ENCODE assay signal across 9 cellular contexts in the genomic region with DNA sequence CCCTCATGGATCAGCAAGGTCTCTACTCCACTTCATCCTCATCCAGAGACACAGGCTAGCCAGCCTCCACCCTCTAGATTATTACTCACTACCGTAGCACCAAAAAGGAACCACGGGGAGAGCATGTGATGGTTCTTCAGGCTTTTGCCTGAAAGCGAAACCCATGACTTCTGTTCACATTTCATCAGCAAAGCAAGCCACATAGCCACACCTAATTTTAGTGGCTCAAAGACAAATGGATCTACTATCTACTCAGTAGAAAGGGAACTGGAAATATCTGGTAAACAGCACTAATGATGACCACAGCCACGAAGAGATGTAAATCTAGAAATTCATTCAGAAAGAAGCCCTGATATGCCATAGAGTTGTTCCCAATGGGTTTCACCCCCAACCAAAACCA. TPM values are rescaled to one million over a fixed set of nuclear protein-coding genes. Genes with fewer than 3 reads are reported as not detected.
DNase-seq lines count a peak whose midpoint lies in the region; ATAC-seq, FAIRE-seq and TF ChIP-seq lines count a peak whose summit lies in the region.
"Had no signal": no experiment of that assay in that cellular context is flagged by ENCODE, and none has a peak within 500 bp of the region (broad histone marks: within the 10 kb centered on the region; RNA-seq: fewer than 3 reads in every experiment).

No MANE protein-coding gene starts in this region.

- H3K36me3 Mint-ChIP-seq in dendritic cell treated with granulocyte-macrophage colony-stimulating factor and Interleukin-4, amounts not matched to agents 40 ng/mL and 50 ng/mL, for 4 days (ENCODE audit: low read depth): no peaks in the 10 kb centered on the region

- peaks cover 26% of the 10 kb centered on the region for H3K4me1 ChIP-seq in smooth muscle cell (ENCODE audit: low read depth)

- H3K9me3 Mint-ChIP-seq in dendritic cell treated with granulocyte-macrophage colony-stimulating factor and Interleukin-4, amounts not matched to agents 40 ng/mL and 50 ng/mL, for 4 days: no peaks in the 10 kb centered on the region

- no peak overlapping the region for H3K27ac ChIP-seq in smooth muscle cell (ENCODE audit: low read depth)

- peaks cover 24% of the 10 kb centered on the region for H3F3A ChIP-seq in smooth muscle cell (ENCODE audit: low read depth)

- H3K27ac Mint-ChIP-seq in dendritic cell treated with granulocyte-macrophage colony-stimulating factor and Interleukin-4, amounts not matched to agents 40 ng/mL and 50 ng/mL, for 4 days: peak overlapping the region; percentile 85

- WGBS in smooth muscle cell (ENCODE audit: low lambda C conversion rate): 81% methylated on average over 4 of the region's 4 CpGs

- H3K36me3 ChIP-seq in smooth muscle cell (ENCODE audit: low read depth): no peaks in the 10 kb centered on the region

- no peaks in the 10 kb centered on the region for H3K27me3 ChIP-seq in smooth muscle cell (ENCODE audit: low read depth)

- intact Hi-C loops in dendritic cell treated with granulocyte-macrophage colony-stimulating factor and Interleukin-4, amounts not matched to agents 40 ng/mL and 50 ng/mL, for 4 days (cut with micrococcal nuclease): loop anchor here (2.0 to 10.0 kb wide), 5 partner anchors 18 to 173 kb away; a partner anchor contains a TSS

- H3K4me3 Mint-ChIP-seq in dendritic cell treated with granulocyte-macrophage colony-stimulating factor and Interleukin-4, amounts not matched to agents 40 ng/mL and 50 ng/mL, for 4 days: no peak overlapping the region

- TF ChIP-seq CTCF in smooth muscle cell (IDR thresholded peaks at IDR 0.05; ENCODE audit: borderline replicate concordance, insufficient read depth, poor library complexity, severe bottlenecking): no peak

- no peak overlapping the region for H3K4me2 ChIP-seq in smooth muscle cell

- DNase-seq in activated gamma-delta T cell treated with Interleukin-2 at 50 U/mL for 16 hours (peak; percentile 46), activated gamma-delta T cell (lab: John Stamatoyannopoulos, UW) (no peak), T-helper 22 cell (ENCODE audit: low read depth) (peak; percentile 46), urothelium cell line (ENCODE audit: low spot score) (no peak), smooth muscle cell (lab: John Stamatoyannopoulos, UW; ENCODE audit: unreplicated experiment) (no peak)
- peak in 2 of 3 experiments; percentile 34 to 50 for DNase-seq in stimulated activated CD4-positive, alpha-beta T cell treated with anti-CD3 and anti-CD28 coated beads, TNF-alpha, amount 100 ng/mL, for 4 hours (ENCODE audit: low read depth in 3 of 3)

- H3K9me3 ChIP-seq in smooth muscle cell (replicated peaks; ENCODE audit: low read depth): no peaks in the 10 kb centered on the region

- no peak overlapping the region for H3K9ac ChIP-seq in smooth muscle cell (ENCODE audit: low read depth)

- no peak for FAIRE-seq in urothelium cell line (lab: Jason Lieb, UNC)
- FAIRE-seq: A204.1 had no signal

- ATAC-seq in HG03135 (IDR thresholded peaks at IDR 0.05; ENCODE audit: unreplicated experiment): peak; percentile 68

- H3K27me3 Mint-ChIP-seq in dendritic cell treated with granulocyte-macrophage colony-stimulating factor and Interleukin-4, amounts not matched to agents 40 ng/mL and 50 ng/mL, for 4 days: no peaks in the 10 kb centered on the region

- no peak overlapping the region for H3K4me3 ChIP-seq in smooth muscle cell

- H2AFZ ChIP-seq in smooth muscle cell (ENCODE audit: low read depth): no peak overlapping the region

- peaks cover 70% of the 10 kb centered on the region for H3K4me1 Mint-ChIP-seq in dendritic cell treated with granulocyte-macrophage colony-stimulating factor and Interleukin-4, amounts not matched to agents 40 ng/mL and 50 ng/mL, for 4 days (ENCODE audit: low read depth)

- H3K79me2 ChIP-seq in smooth muscle cell (ENCODE audit: low read depth): no peaks in the 10 kb centered on the region

- no peaks in the 10 kb centered on the region for H4K20me1 ChIP-seq in smooth muscle cell (ENCODE audit: low read depth)

RNA-seq across cellular contexts. Expression of a gene that starts 51.4 kb away (rescaled TPM):
- 13.0 and 22.6 TPM in 2 replicates for total RNA-seq in smooth muscle cell
- 15.6 and 17.0 TPM in 2 replicates for polyA plus RNA-seq in smooth muscle cell

Comparison
In these comparisons a context has a peak if more than half of its experiments do, and no peak if none do; other contexts are left out.
1. DNase-seq: peak in activated gamma-delta T cell treated with Interleukin-2 at 50 U/mL for 16 hours (single experiment), T-helper 22 cell (single experiment) and stimulated activated CD4-positive, alpha-beta T cell treated with anti-CD3 and anti-CD28 coated beads, TNF-alpha, amount 100 ng/mL, for 4 hours (2 of 3); none in activated gamma-delta T cell (single experiment), urothelium cell line (single experiment) and smooth muscle cell (single experiment).